8 cellular contexts compared by ENCODE assay signal in the genomic region with DNA sequence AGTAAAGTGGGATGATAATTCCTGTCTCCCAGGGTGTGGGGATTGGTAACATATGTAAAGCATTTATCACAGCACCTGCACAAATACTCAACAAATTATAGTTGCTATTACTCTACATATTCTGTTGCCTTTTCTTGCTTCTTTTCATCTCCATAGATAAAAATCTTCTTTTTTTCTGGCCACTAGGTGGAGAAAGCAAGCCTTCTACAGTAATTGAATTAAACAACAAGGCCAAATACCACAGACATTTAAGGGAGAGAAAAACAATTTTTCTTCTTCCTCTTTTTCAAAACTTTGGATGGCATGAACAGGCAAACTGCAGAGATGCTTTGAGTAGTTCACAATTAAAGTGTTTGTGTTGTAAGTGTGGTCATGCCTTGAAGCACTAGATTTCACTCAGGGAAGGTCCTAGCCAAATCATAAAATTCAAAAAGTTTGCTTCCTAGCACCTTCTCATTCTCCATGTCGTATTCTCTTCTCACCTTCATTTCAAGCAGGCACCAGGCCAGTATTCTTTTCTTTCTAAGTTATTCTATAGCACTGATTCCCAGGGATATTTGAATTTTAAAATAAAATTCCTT.
DNase-seq lines count a peak whose midpoint lies in the region; ATAC-seq, FAIRE-seq and TF ChIP-seq lines count a peak whose summit lies in the region.

No MANE protein-coding gene starts in this region.

- H3K9me3 ChIP-seq in ascending aorta (no peaks in the 10 kb centered on the region), keratinocyte (ENCODE audit: control insufficient read depth, low read depth, low read length) (no peaks in the 10 kb centered on the region), transverse colon (no peaks in the 10 kb centered on the region)

- peaks cover 0 to 6% of the 10 kb centered on the region in 2 donors for H3K4me1 ChIP-seq in ascending aorta
- no peaks in the 10 kb centered on the region for H3K4me1 ChIP-seq in keratinocyte (ENCODE audit: control insufficient read depth, extremely low read depth, insufficient read depth, low read length)
- peaks cover 0 to 22% (median 9%) of the 10 kb centered on the region in 4 donors for H3K4me1 ChIP-seq in transverse colon

- no peak overlapping the region for H3K9ac ChIP-seq in keratinocyte (ENCODE audit: control insufficient read depth, extremely low read depth, insufficient read depth, low read length)

- H3K4me2 ChIP-seq in keratinocyte (ENCODE audit: control insufficient read depth, extremely low read depth, insufficient read depth, low read depth, low read length), result no peak overlapping the region

- H3K27ac ChIP-seq in 22Rv1 (no peak overlapping the region), ascending aorta (no peak overlapping the region), keratinocyte (ENCODE audit: control insufficient read depth, insufficient read depth, low read length) (no peak overlapping the region), transverse colon (no peak overlapping the region)

- dilution Hi-C loops in keratinocyte (cut with MboI; ENCODE audit: extremely low pct_ligation_motif_present, low sequenced_read_pairs), result no loop called here

- in situ Hi-C loops in transverse colon (cut with MboI; ENCODE audit: low pct_ligation_motif_present in 1 of 4, low pct_unique_long_range_greater_than_20kb in 1 of 4, low sequenced_read_pairs in 3 of 4), result loop anchor here in 3 of 4 donors (10.0 kb wide), 2 partner anchors 82 to 582 kb away; no protein-coding TSS in a partner anchor

- FAIRE-seq in keratinocyte (lab: Jason Lieb, UNC), result peak; percentile 84

- H3K9me1 ChIP-seq in keratinocyte (ENCODE audit: control insufficient read depth, extremely low read depth, insufficient read depth, low read length), result no peaks in the 10 kb centered on the region

- H3K36me3 ChIP-seq in ascending aorta (no peaks in the 10 kb centered on the region), keratinocyte (ENCODE audit: control insufficient read depth in 2 of 2, extremely low read depth in 1 of 2, insufficient read depth in 2 of 2, low read length in 2 of 2) (no peaks in the 10 kb centered on the region), transverse colon (no peaks in the 10 kb centered on the region)

- ATAC-seq in HG02981 (IDR thresholded peaks at IDR 0.05; ENCODE audit: unreplicated experiment), result no peak

- DNase-seq in GM12865 (ENCODE audit: low read depth) (peak; percentile 7), NCI-H1930 (lab: John Stamatoyannopoulos, UW) (peak; percentile 0), ascending aorta (ENCODE audit: low spot score in 2 of 2) (no peak), keratinocyte (ENCODE audit: low read depth, low spot score) (no peak), transverse colon (no peak), HK-2 (ENCODE audit: unreplicated experiment) (no peak)

- no peak for TF ChIP-seq EP300 in transverse colon (IDR thresholded peaks at IDR 0.05; ENCODE audit: low read depth)

- WGBS in transverse colon (ENCODE audit: low coverage in 1 of 2), 2 donors, result 8 to 10% methylated on average over 1 of the region's 1 CpG

- peak overlapping the region; percentile 59 for H2AFZ ChIP-seq in keratinocyte (ENCODE audit: control insufficient read depth, low read length)

- no peak for TF ChIP-seq POLR2A in transverse colon (IDR thresholded peaks at IDR 0.05)

- no peaks in the 10 kb centered on the region for H4K20me1 ChIP-seq in keratinocyte (ENCODE audit: control insufficient read depth, extremely low read depth, insufficient read depth, low read length)

- peak; percentile 78 for TF ChIP-seq CTCF in 22Rv1 (IDR thresholded peaks at IDR 0.05)
- TF ChIP-seq CTCF in GM12865 (IDR thresholded peaks at IDR 0.05; ENCODE audit: insufficient read depth, low read depth, low read length, missing control alignments), result peak; percentile 33
- peak; percentile 58 to 77 (median 63) for TF ChIP-seq CTCF in ascending aorta (IDR thresholded peaks at IDR 0.05)
- TF ChIP-seq CTCF in keratinocyte (optimal IDR thresholded peaks at IDR 0.05 in 1 of 3, IDR thresholded peaks at IDR 0.05 in 1 of 3, conservative IDR thresholded peaks at IDR 0.05 in 1 of 3; ENCODE audit: extremely low read depth in 1 of 3, insufficient read depth in 2 of 3, low read length in 3 of 3), result peak in 2 of 3 experiments; percentile 35 to 42
- peak; percentile 58 to 76 (median 65) for TF ChIP-seq CTCF in transverse colon (IDR thresholded peaks at IDR 0.05)

- intact Hi-C loops in ascending aorta (cut with DNase I), result loop anchor here (2.0 to 10.0 kb wide), 2 partner anchors 86 to 402 kb away; no protein-coding TSS in a partner anchor
- intact Hi-C loops in transverse colon (cut with DNase I; ENCODE audit: low total_unique reads), result loop anchor here (5.0 kb wide), 1 partner anchor 579 kb away; no protein-coding TSS in a partner anchor

- H3K4me3 ChIP-seq in GM12865 (ENCODE audit: low read depth, low read length) (no peak overlapping the region), ascending aorta (no peak overlapping the region), keratinocyte (ENCODE audit: control insufficient read depth in 2 of 3, extremely low read depth in 1 of 3, insufficient read depth in 2 of 3, low read depth in 1 of 3, low read length in 3 of 3) (no peak overlapping the region), transverse colon (no peak overlapping the region)

- no peaks in the 10 kb centered on the region for H3K27me3 ChIP-seq in ascending aorta
- H3K27me3 ChIP-seq in keratinocyte (ENCODE audit: control insufficient read depth, extremely low read depth, insufficient read depth, low read length), result no peaks in the 10 kb centered on the region
- H3K27me3 ChIP-seq in transverse colon, result no peaks in the 10 kb centered on the region

- H3K79me2 ChIP-seq in keratinocyte (ENCODE audit: control insufficient read depth, insufficient read depth, low read length), result no peaks in the 10 kb centered on the region

Comparison
In these comparisons a context has a peak if more than half of its experiments do, and no peak if none do; other contexts are left out.
1. DNase-seq: peak in GM12865 (single experiment) and NCI-H1930 (2 of 2); none in ascending aorta (0 of 2), keratinocyte (single experiment), transverse colon (single experiment) and HK-2 (single experiment).
2. Peak in every context shown above with its lines, with median percentiles within 50 percentile points of each other: CTCF ChIP-seq.